ENCODE assay signal across 8 cellular contexts in genomic region chr12:68807576-68808387, GRCh38. TPM values are rescaled to one million over a fixed set of nuclear protein-coding genes. Genes with fewer than 3 reads are reported as not detected.
DNase-seq lines count a peak whose midpoint lies in the region; ATAC-seq and TF ChIP-seq lines count a peak whose summit lies in the region.

TSS of gene MDM2 (plus strand) at chr12:68808177. CDS start at chr12:68808478, 301 bp downstream.

- peak within 1 kb of the TSS; percentile 93 for H3K4me3 ChIP-seq in GM12865 (ENCODE audit: low read depth, low read length)
- peak within 1 kb of the TSS; percentile 82 to 99 for H3K4me3 ChIP-seq in SK-N-SH (ENCODE audit: low read depth in 2 of 2, low read length in 1 of 2)
- peak within 1 kb of the TSS; percentile 100 for H3K4me3 ChIP-seq in osteoblast (ENCODE audit: insufficient read depth, low read length)
- peak within 1 kb of the TSS; percentile 87 to 96 for H3K4me3 ChIP-seq in testis

- peaks cover 48% of the 10 kb centered on the region for H3K79me2 ChIP-seq in SK-N-SH (ENCODE audit: insufficient read depth)
- H3K79me2 ChIP-seq in osteoblast (ENCODE audit: insufficient read depth, low read length): peaks cover 44% of the 10 kb centered on the region

- intact Hi-C loops in testis (cut with DNase I; ENCODE audit: low total_unique reads): no loop called here

- peak within 1 kb of the TSS; percentile 98 for H2AFZ ChIP-seq in SK-N-SH (ENCODE audit: low read depth)
- peak within 1 kb of the TSS; percentile 88 for H2AFZ ChIP-seq in osteoblast (ENCODE audit: low read length)

- peak; percentile 99 for DNase-seq in GM12865 (ENCODE audit: low read depth)
- peak; percentile 87 for DNase-seq in NCI-H1092 (lab: John Stamatoyannopoulos, UW)
- peak; percentile 99 for DNase-seq in SK-N-SH
- peak; percentile 93 for DNase-seq in activated naive CD4-positive, alpha-beta T cell treated with anti-CD3 and anti-CD28 coated beads, Interleukin-2, amount 50 U/mL, for 16 hours
- peak; percentile 89 for DNase-seq in globus pallidus (ENCODE audit: low spot score)
- peak; percentile 99 for DNase-seq in osteoblast (ENCODE audit: insufficient read length, low spot score, missing footprints)
- peak; percentile 90 for DNase-seq in testis

- H3K9me2 ChIP-seq in SK-N-SH: no peaks in the 10 kb centered on the region

- POLR2A ChIA-PET in SK-N-SH (lab: Yijun Ruan, JAX): interaction anchor here (0.8 to 2.8 kb wide), 4 partner anchors 12 to 62 kb away, joined by 3 to 21 read pairs (median 4); partner anchors contain the start of gene SLC35E3

- no peak for TF ChIP-seq RAD21 in SK-N-SH (IDR thresholded peaks at IDR 0.05; ENCODE audit: low read length)

- peak within 1 kb of the TSS; percentile 99 for H3K9ac ChIP-seq in SK-N-SH

- H3K36me3 ChIP-seq in SK-N-SH (replicated peaks in 1 of 2; ENCODE audit: control insufficient read depth in 1 of 2, insufficient read depth in 2 of 2, low read length in 1 of 2) (peaks cover 18 to 35% of the 10 kb centered on the region in 2 experiments), osteoblast (ENCODE audit: insufficient read depth, low read length) (peaks cover 29% of the 10 kb centered on the region), testis (ENCODE audit: low read depth, missing control alignments) (no peaks in the 10 kb centered on the region)

- CTCF ChIA-PET in SK-N-SH (lab: Yijun Ruan, JAX): interaction anchor here (0.7 to 3.2 kb wide), 7 partner anchors 10 to 499 kb away, joined by 3 to 17 read pairs (median 4); no protein-coding TSS in a partner anchor

- WGBS in SK-N-SH (ENCODE audit: low lambda C conversion rate): 2% methylated on average over 23 of the region's 72 CpGs
- 0 to 2% methylated on average over 31 to 46 of the region's 72 CpGs for WGBS in testis, 2 donors

- peak within 1 kb of the TSS; percentile 96 to 98 for H3K27ac ChIP-seq in SK-N-SH (ENCODE audit: low read depth in 2 of 2, low read length in 1 of 2)
- H3K27ac ChIP-seq in osteoblast (ENCODE audit: low read depth, low read length): peak within 1 kb of the TSS; percentile 98
- peak within 1 kb of the TSS; percentile 96 to 100 for H3K27ac ChIP-seq in testis

- no peaks in the 10 kb centered on the region for H3K27me3 ChIP-seq in SK-N-SH (ENCODE audit: insufficient read depth)
- H3K27me3 ChIP-seq in osteoblast (ENCODE audit: insufficient read depth, low read length): no peaks in the 10 kb centered on the region
- H3K27me3 ChIP-seq in testis: no peaks in the 10 kb centered on the region

- H3F3A ChIP-seq in SK-N-SH (replicated peaks; ENCODE audit: insufficient read depth): peaks cover 36% of the 10 kb centered on the region

- TF ChIP-seq POLR2A in testis (IDR thresholded peaks at IDR 0.05): peak; percentile 37

- H3K4me1 ChIP-seq in SK-N-SH (ENCODE audit: control insufficient read depth in 1 of 2, insufficient read depth in 2 of 2, low read depth in 1 of 2, low read length in 1 of 2): peaks cover 0 to 2% of the 10 kb centered on the region in 2 experiments; a peak in 3 of 4 replicates
- peaks cover 12% of the 10 kb centered on the region for H3K4me1 ChIP-seq in osteoblast (ENCODE audit: insufficient read depth, low read length)
- H3K4me1 ChIP-seq in testis: peaks cover 4% of the 10 kb centered on the region

- H3K4me2 ChIP-seq in SK-N-SH (peak within 1 kb of the TSS; percentile 94), osteoblast (ENCODE audit: insufficient read depth, low read length) (peak within 1 kb of the TSS; percentile 91)

- peak; percentile 67 for ATAC-seq in HG02623 (IDR thresholded peaks at IDR 0.05; ENCODE audit: unreplicated experiment)

- TF ChIP-seq CTCF in GM12865 (IDR thresholded peaks at IDR 0.05; ENCODE audit: insufficient read depth, low read depth, low read length, missing control alignments): peak; percentile 74
- TF ChIP-seq CTCF in SK-N-SH (IDR thresholded peaks at IDR 0.05): peak; percentile 68
- peak; percentile 59 for TF ChIP-seq CTCF in osteoblast (IDR thresholded peaks at IDR 0.05; ENCODE audit: extremely low read depth, low read depth, low read length)
- TF ChIP-seq CTCF in testis (IDR thresholded peaks at IDR 0.05): peak; percentile 76 to 81 (median 81)

- TF ChIP-seq EP300 in SK-N-SH (IDR thresholded peaks at IDR 0.05; ENCODE audit: borderline replicate concordance in 1 of 2, low read depth in 1 of 2, low read length in 1 of 2): no peak

- peaks cover 33% of the 10 kb centered on the region for H4K20me1 ChIP-seq in SK-N-SH (ENCODE audit: insufficient read depth)
- H4K20me1 ChIP-seq in osteoblast (ENCODE audit: insufficient read depth, low read length): peaks cover 12% of the 10 kb centered on the region

- H3K9me3 ChIP-seq in SK-N-SH (no peaks in the 10 kb centered on the region; the same call in 1 of the 2 replicates), osteoblast (ENCODE audit: low read depth, low read length) (no peaks in the 10 kb centered on the region), testis (no peaks in the 10 kb centered on the region)

TF ChIP-seq in SK-N-SH, 30 proteins besides CTCF, POLR2A, EP300 and RAD21 (continues in another document):
- TF ChIP-seq PBX3 (IDR thresholded peaks at IDR 0.05): 0 out of 2 replicates have a peak, but pooled peaks have one; percentile 25
- no peak for TF ChIP-seq RFX5 (IDR thresholded peaks at IDR 0.05; ENCODE audit: low read length)
- peak; percentile 58 for TF ChIP-seq GABPA (IDR thresholded peaks at IDR 0.05; ENCODE audit: low read depth)
- TF ChIP-seq EZH2phosphoT487 (IDR thresholded peaks at IDR 0.05; ENCODE audit: borderline replicate concordance, low read depth): no peak
- TF ChIP-seq CHD2 (IDR thresholded peaks at IDR 0.05; ENCODE audit: low read length, partially characterized antibody): peak; percentile 50
- TF ChIP-seq JUND (IDR thresholded peaks at IDR 0.05): no peak
- TF ChIP-seq ELF1 (IDR thresholded peaks at IDR 0.05): peak; percentile 43; the same call in 1 of the 2 replicates
- 0 out of 2 replicates have a peak, but pooled peaks have one; percentile 9 for TF ChIP-seq GATA2 (CRISPR knock-in tag; IDR thresholded peaks at IDR 0.05)
- no peak for TF ChIP-seq MEF2A (IDR thresholded peaks at IDR 0.05; ENCODE audit: borderline replicate concordance, low read depth)
- TF ChIP-seq TEAD4 (IDR thresholded peaks at IDR 0.05; ENCODE audit: borderline replicate concordance, insufficient read depth): 0 out of 2 replicates have a peak, but pooled peaks have one; percentile 33
- TF ChIP-seq RCOR1 (IDR thresholded peaks at IDR 0.05; ENCODE audit: low read length): 0 out of 2 replicates have a peak, but pooled peaks have one; percentile 14
- TF ChIP-seq USF1 (IDR thresholded peaks at IDR 0.05; ENCODE audit: borderline replicate concordance, low read depth): no peak
- TF ChIP-seq RXRA (IDR thresholded peaks at IDR 0.05; ENCODE audit: borderline replicate concordance, low read depth): no peak
- TF ChIP-seq SIN3A (IDR thresholded peaks at IDR 0.05; ENCODE audit: borderline replicate concordance, low read depth, low read length): peak; percentile 69; the same call in 1 of the 2 replicates
- no peak for TF ChIP-seq FOSL2 (IDR thresholded peaks at IDR 0.05; ENCODE audit: borderline replicate concordance, low read depth)
- TF ChIP-seq FOXJ3 (CRISPR knock-in tag; IDR thresholded peaks at IDR 0.05): no peak
- TF ChIP-seq YY1 (IDR thresholded peaks at IDR 0.05; ENCODE audit: low read depth): peak; percentile 48; the same call in 1 of the 2 replicates
- TF ChIP-seq IRF3 (IDR thresholded peaks at IDR 0.05; ENCODE audit: low read depth, low read length): no peak

RNA-seq across cellular contexts. Expression of gene MDM2, which starts in this region (rescaled TPM):
- polyA plus RNA-seq in SK-N-SH (2012; rRNA removed) (16.9 and 21.5 TPM in 2 replicates), testis (ENCODE audit: insufficient read depth, low read depth, low replicate concordance) (28.8 TPM)
- 17.7 and 37.8 TPM in 2 replicates for polyA plus RNA-seq in SK-N-SH (2012; cell fraction: cytosol; rRNA removed)
- 60.1 and 67.7 TPM in 2 replicates for polyA plus RNA-seq in SK-N-SH (2012; cell fraction: nucleus; rRNA removed)
- total RNA-seq in osteoblast (189 and 225 TPM in 2 replicates), testis (10 to 100 TPM; 40.6 to 56.1 TPM)

Comparison
In these comparisons a context has a peak if more than half of its experiments do, and no peak if none do; other contexts are left out.
1. Peak in every context shown above with its lines: DNase-seq, ATAC-seq, H3K4me3 ChIP-seq and H3K27ac ChIP-seq.